1 cellular context compared by ENCODE assay signal in the genomic region with DNA sequence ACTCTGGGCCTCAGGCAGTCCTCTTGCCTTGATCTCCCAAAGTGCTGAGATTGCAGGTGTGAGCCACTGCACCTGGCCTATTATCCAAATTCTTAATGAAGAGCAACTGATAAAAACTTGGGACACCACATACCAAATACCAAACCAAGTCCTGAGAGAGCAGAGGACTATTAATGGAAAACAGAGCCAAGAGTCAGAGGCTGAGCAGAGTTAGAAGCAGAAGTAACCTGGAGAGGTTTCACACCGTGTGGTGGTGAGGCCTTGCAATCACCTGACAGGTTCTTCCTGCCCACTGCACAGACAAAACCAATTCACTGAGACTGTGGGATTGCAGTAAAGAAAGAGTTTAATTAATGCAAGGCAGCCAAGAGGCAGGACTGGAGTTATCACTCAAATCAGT.
TF ChIP-seq lines count a peak whose summit lies in the region.

No MANE protein-coding gene starts in this region.

TF ChIP-seq in GM12878, 131 proteins besides CTCF, POLR2A, EP300 and RAD21:
- TF ChIP-seq, protein P1, sequence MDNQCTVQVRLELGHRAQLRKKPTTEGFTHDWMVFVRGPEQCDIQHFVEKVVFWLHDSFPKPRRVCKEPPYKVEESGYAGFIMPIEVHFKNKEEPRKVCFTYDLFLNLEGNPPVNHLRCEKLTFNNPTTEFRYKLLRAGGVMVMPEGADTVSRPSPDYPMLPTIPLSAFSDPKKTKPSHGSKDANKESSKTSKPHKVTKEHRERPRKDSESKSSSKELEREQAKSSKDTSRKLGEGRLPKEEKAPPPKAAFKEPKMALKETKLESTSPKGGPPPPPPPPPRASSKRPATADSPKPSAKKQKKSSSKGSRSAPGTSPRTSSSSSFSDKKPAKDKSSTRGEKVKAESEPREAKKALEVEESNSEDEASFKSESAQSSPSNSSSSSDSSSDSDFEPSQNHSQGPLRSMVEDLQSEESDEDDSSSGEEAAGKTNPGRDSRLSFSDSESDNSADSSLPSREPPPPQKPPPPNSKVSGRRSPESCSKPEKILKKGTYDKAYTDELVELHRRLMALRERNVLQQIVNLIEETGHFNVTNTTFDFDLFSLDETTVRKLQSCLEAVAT (IDR thresholded peaks at IDR 0.05) = peak; percentile 86
- TF ChIP-seq CREB1 (IDR thresholded peaks at IDR 0.05; ENCODE audit: low read depth) (no peak), KAT2A (conservative IDR thresholded peaks at IDR 0.05; ENCODE audit: control insufficient read depth, low read depth, low read length) (no peak), RUNX3 (IDR thresholded peaks at IDR 0.05; ENCODE audit: low read length) (no peak)
- TF ChIP-seq, protein P2, sequence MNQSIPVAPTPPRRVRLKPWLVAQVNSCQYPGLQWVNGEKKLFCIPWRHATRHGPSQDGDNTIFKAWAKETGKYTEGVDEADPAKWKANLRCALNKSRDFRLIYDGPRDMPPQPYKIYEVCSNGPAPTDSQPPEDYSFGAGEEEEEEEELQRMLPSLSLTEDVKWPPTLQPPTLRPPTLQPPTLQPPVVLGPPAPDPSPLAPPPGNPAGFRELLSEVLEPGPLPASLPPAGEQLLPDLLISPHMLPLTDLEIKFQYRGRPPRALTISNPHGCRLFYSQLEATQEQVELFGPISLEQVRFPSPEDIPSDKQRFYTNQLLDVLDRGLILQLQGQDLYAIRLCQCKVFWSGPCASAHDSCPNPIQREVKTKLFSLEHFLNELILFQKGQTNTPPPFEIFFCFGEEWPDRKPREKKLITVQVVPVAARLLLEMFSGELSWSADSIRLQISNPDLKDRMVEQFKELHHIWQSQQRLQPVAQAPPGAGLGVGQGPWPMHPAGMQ (IDR thresholded peaks at IDR 0.05; ENCODE audit: borderline replicate concordance) = no peak
- TF ChIP-seq, protein P3, sequence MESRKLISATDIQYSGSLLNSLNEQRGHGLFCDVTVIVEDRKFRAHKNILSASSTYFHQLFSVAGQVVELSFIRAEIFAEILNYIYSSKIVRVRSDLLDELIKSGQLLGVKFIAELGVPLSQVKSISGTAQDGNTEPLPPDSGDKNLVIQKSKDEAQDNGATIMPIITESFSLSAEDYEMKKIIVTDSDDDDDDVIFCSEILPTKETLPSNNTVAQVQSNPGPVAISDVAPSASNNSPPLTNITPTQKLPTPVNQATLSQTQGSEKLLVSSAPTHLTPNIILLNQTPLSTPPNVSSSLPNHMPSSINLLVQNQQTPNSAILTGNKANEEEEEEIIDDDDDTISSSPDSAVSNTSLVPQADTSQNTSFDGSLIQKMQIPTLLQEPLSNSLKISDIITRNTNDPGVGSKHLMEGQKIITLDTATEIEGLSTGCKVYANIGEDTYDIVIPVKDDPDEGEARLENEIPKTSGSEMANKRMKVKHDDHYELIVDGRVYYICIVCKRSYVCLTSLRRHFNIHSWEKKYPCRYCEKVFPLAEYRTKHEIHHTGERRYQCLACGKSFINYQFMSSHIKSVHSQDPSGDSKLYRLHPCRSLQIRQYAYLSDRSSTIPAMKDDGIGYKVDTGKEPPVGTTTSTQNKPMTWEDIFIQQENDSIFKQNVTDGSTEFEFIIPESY (IDR thresholded peaks at IDR 0.05) = no peak
- TF ChIP-seq, protein P4, sequence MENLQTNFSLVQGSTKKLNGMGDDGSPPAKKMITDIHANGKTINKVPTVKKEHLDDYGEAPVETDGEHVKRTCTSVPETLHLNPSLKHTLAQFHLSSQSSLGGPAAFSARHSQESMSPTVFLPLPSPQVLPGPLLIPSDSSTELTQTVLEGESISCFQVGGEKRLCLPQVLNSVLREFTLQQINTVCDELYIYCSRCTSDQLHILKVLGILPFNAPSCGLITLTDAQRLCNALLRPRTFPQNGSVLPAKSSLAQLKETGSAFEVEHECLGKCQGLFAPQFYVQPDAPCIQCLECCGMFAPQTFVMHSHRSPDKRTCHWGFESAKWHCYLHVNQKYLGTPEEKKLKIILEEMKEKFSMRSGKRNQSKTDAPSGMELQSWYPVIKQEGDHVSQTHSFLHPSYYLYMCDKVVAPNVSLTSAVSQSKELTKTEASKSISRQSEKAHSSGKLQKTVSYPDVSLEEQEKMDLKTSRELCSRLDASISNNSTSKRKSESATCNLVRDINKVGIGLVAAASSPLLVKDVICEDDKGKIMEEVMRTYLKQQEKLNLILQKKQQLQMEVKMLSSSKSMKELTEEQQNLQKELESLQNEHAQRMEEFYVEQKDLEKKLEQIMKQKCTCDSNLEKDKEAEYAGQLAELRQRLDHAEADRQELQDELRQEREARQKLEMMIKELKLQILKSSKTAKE (IDR thresholded peaks at IDR 0.05; ENCODE audit: low read depth, poor library complexity, severe bottlenecking) = no peak
